Comparison of ENCODE assay signal across 16 cellular contexts in the genomic region with DNA sequence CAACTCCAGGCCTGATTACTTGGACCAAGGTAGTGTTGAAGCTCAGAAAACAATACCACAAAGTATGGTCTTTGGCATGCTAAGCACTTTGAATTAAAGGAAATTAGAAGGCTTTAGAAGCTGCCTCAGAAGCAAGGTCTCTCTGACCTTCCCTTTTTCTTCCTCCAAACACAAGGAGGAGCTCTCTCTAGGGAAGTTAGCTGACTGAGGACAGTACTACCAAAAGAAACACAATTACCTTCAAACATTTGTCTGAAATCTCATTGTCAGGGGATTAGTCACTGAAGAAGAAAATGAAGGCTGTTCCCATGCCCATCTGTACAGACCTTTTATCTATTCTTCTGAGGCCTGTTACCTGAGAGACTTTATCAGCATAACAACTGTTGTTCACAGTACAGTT.
DNase-seq lines count a peak whose midpoint lies in the region; ATAC-seq and TF ChIP-seq lines count a peak whose summit lies in the region.
"Had no signal": no experiment of that assay in that cellular context is flagged by ENCODE, and none has a peak within 500 bp of the region (broad histone marks: within the 10 kb centered on the region; RNA-seq: fewer than 3 reads in every experiment).

No MANE protein-coding gene starts in this region.

- DNase-seq in RWPE2 (ENCODE audit: low spot score), result no peak
- DNase-seq in fibroblast of villous mesenchyme (ENCODE audit: low read depth), result no peak
- DNase-seq in suprapubic skin (ENCODE audit: low spot score in 2 of 2), result no peak
- DNase-seq in NCI-H748 (lab: John Stamatoyannopoulos, UW; ENCODE audit: unreplicated experiment), result no peak
- DNase-seq: activated naive CD8-positive, alpha-beta T cell treated with anti-CD3 and anti-CD28 coated beads, Interleukin-2, amount 10 ng/mL, durations not matched to agents 7 days and 5 days; activated T-cell treated with anti-CD3 and anti-CD28 coated beads for 4 hours; AML-193; immature natural killer cell; NCI-H1436; NCI-H524 treated with DMSO at 0.1 percent for 48 hours; psoas muscle had no signal

- H3K36me3 ChIP-seq in RWPE2 (ENCODE audit: low read depth), result no peaks in the 10 kb centered on the region
- H3K36me3 ChIP-seq in suprapubic skin, result no peaks in the 10 kb centered on the region
- H3K36me3 ChIP-seq: vagina had no signal

- H3K27me3 ChIP-seq in RWPE2 (ENCODE audit: insufficient read depth, poor library complexity, severe bottlenecking) (no peaks in the 10 kb centered on the region), suprapubic skin (no peaks in the 10 kb centered on the region)
- H3K27me3 ChIP-seq: vagina had no signal

- H3K4me3 ChIP-seq in RWPE2 (ENCODE audit: severe bottlenecking) (no peak overlapping the region), fibroblast of villous mesenchyme (ENCODE audit: low read depth, low read length) (no peak overlapping the region), suprapubic skin (no peak overlapping the region)
- H3K4me3 ChIP-seq: psoas muscle, vagina had no signal

- TF ChIP-seq EP300 in suprapubic skin (IDR thresholded peaks at IDR 0.05), result no peak

- TF ChIP-seq CTCF in 22Rv1 (IDR thresholded peaks at IDR 0.05) (peak; percentile 23), GM12872 (IDR thresholded peaks at IDR 0.05; ENCODE audit: insufficient read depth, low read depth, low read length) (0 out of 3 replicates have a peak, but pooled peaks have one; percentile 1), RWPE2 (IDR thresholded peaks at IDR 0.05; ENCODE audit: poor library complexity, severe bottlenecking) (peak; percentile 33), fibroblast of villous mesenchyme (IDR thresholded peaks at IDR 0.05; ENCODE audit: insufficient read depth, low read depth, low read length) (peak; percentile 8), suprapubic skin (IDR thresholded peaks at IDR 0.05) (no peak)

- H3K27ac ChIP-seq in 22Rv1, result no peak overlapping the region
- no peak overlapping the region for H3K27ac ChIP-seq in RWPE2 (ENCODE audit: poor library complexity, severe bottlenecking)
- no peak overlapping the region for H3K27ac ChIP-seq in suprapubic skin
- H3K27ac ChIP-seq: psoas muscle, vagina had no signal

- TF ChIP-seq POLR2A in suprapubic skin (IDR thresholded peaks at IDR 0.05), result no peak

- no peaks in the 10 kb centered on the region for H3K4me1 ChIP-seq in RWPE2 (ENCODE audit: insufficient read depth, poor library complexity, severe bottlenecking)
- no peaks in the 10 kb centered on the region for H3K4me1 ChIP-seq in suprapubic skin
- H3K4me1 ChIP-seq: psoas muscle had no signal

- ATAC-seq in RWPE2 (ENCODE audit: low read depth), result 0 out of 3 replicates have a peak, but pooled peaks have one; percentile 10
- ATAC-seq in esophagus mucosa, result no peak
- ATAC-seq in GM19455 (IDR thresholded peaks at IDR 0.05; ENCODE audit: unreplicated experiment), result no peak
- ATAC-seq: psoas muscle had no signal

- peaks cover 4% of the 10 kb centered on the region for H3K9me3 ChIP-seq in RWPE2 (ENCODE audit: severe bottlenecking)
- no peaks in the 10 kb centered on the region for H3K9me3 ChIP-seq in suprapubic skin
- H3K9me3 ChIP-seq: psoas muscle, vagina had no signal

Comparison
In these comparisons a context has a peak if more than half of its experiments do, and no peak if none do; other contexts are left out.
1. CTCF ChIP-seq: peak in 22Rv1 (single experiment), GM12872 (single experiment), RWPE2 (single experiment) and fibroblast of villous mesenchyme (single experiment); none in suprapubic skin (0 of 2).